Comparison of ENCODE assay signal across 8 cellular contexts in genomic region chr6:11536795-11537194, GRCh38. TPM values are rescaled to one million over a fixed set of nuclear protein-coding genes. Genes with fewer than 3 reads are reported as not detected.
DNase-seq lines count a peak whose midpoint lies in the region; ATAC-seq and TF ChIP-seq lines count a peak whose summit lies in the region.

No MANE protein-coding gene starts in this region.

- H2BK20ac ChIP-seq in IMR-90 (ENCODE audit: low read depth, low read length) = no peak overlapping the region

- no CpG with 5 or more reads among the region's 12 CpGs for WGBS in IMR-90 (ENCODE audit: extremely low coverage in 2 of 2, insufficient read length in 1 of 2), 2 experiments
- 3% methylated on average over 12 of the region's 12 CpGs for WGBS in suprapubic skin

- no peak overlapping the region for H2BK5ac ChIP-seq in IMR-90 (ENCODE audit: low read depth, low read length, poor library complexity, severe bottlenecking)

- no peak overlapping the region for H4K8ac ChIP-seq in IMR-90 (ENCODE audit: low read depth in 2 of 2, low read length in 2 of 2)

- H3K4me1 ChIP-seq in IMR-90 (ENCODE audit: control insufficient read depth, insufficient read depth, low read length) (no peaks in the 10 kb centered on the region), suprapubic skin (peaks cover 23% of the 10 kb centered on the region)

- H3K18ac ChIP-seq in IMR-90 (ENCODE audit: low read depth, low read length) = no peak overlapping the region

- H3K9me3 ChIP-seq in IMR-90 (ENCODE audit: control insufficient read depth, insufficient read depth, low read length) (no peaks in the 10 kb centered on the region), suprapubic skin (no peaks in the 10 kb centered on the region)

- no peak overlapping the region for H2BK120ac ChIP-seq in IMR-90 (ENCODE audit: low read depth, low read length)

- dilution Hi-C loops in IMR-90 (cut with HindIII; ENCODE audit: low sequenced_read_pairs, unreplicated experiment) = no loop called here

- CTCF ChIA-PET in IMR-90 (lab: Yijun Ruan, JAX) = no interaction called here

- H3K56ac ChIP-seq in IMR-90 (ENCODE audit: extremely low read depth, insufficient read depth, low read length) = no peak overlapping the region

- peaks cover 23% of the 10 kb centered on the region for H3K27me3 ChIP-seq in IMR-90 (ENCODE audit: control insufficient read depth, insufficient read depth, low read length)
- H3K27me3 ChIP-seq in suprapubic skin = no peaks in the 10 kb centered on the region

- BruUV-seq in IMR-90 (replicated peaks; lab: Mats Ljungman, UMichigan) = no TSS peak

- no peak overlapping the region for H4K91ac ChIP-seq in IMR-90 (ENCODE audit: insufficient read depth, low read depth, low read length)

- POLR2A ChIA-PET in IMR-90 (lab: Charles Lee; ENCODE audit: unreplicated experiment) = no interaction called here

- no peak overlapping the region for H3K14ac ChIP-seq in IMR-90 (replicated peaks; ENCODE audit: low read depth, low read length)

- peak overlapping the region; percentile 80 for H3K4me2 ChIP-seq in IMR-90 (ENCODE audit: low read depth, low read length)

- no peak overlapping the region for H3K9ac ChIP-seq in IMR-90 (ENCODE audit: low read depth, low read length)

- ATAC-seq in IMR-90 (ENCODE audit: low read depth) (no peak), left lobe of liver (no peak), GM19023 (IDR thresholded peaks at IDR 0.05; ENCODE audit: unreplicated experiment) (no peak)

- H3K79me1 ChIP-seq in IMR-90 (ENCODE audit: low read depth in 1 of 2, low read length in 2 of 2) = no peaks in the 10 kb centered on the region

- no peak overlapping the region for H2AK9ac ChIP-seq in IMR-90 (replicated peaks; ENCODE audit: low read depth, low read length, poor library complexity)

- intact Hi-C loops in IMR-90 (cut with micrococcal nuclease) = no loop called here

- H3K4me3 ChIP-seq in IMR-90 (ENCODE audit: insufficient read depth, low read depth, low read length) (peak overlapping the region; percentile 76), suprapubic skin (peak overlapping the region; percentile 76)

- H2AFZ ChIP-seq in IMR-90 (replicated peaks; ENCODE audit: low read length, poor library complexity) = peak overlapping the region; percentile 95

- H3K23ac ChIP-seq in IMR-90 (ENCODE audit: low read depth, low read length) = 0 out of 2 replicates have a peak overlapping the region, but pooled peaks have one; percentile 2

- TF ChIP-seq RAD21 in IMR-90 (IDR thresholded peaks at IDR 0.05; ENCODE audit: low read length) = no peak

- DNase-seq in Caki2 (ENCODE audit: low read depth) (peak; percentile 6), IMR-90 (no peak), left lobe of liver (ENCODE audit: low spot score) (peak; percentile 54), suprapubic skin (ENCODE audit: low spot score in 2 of 2) (no peak), NCI-H524 treated with DMSO at 0.1 percent for 48 hours (lab: John Stamatoyannopoulos, UW) (no peak)
- DNase-seq in activated effector memory CD4-positive, alpha-beta T cell treated with anti-CD3 and anti-CD28 coated beads, Interleukin-2, amount 50 U/mL, for 16 hours = no peak

- no peak overlapping the region for H2AK5ac ChIP-seq in IMR-90 (ENCODE audit: low read depth, low read length)

- H4K5ac ChIP-seq in IMR-90 (ENCODE audit: low read depth, low read length) = no peak overlapping the region

- no peaks in the 10 kb centered on the region for H4K20me1 ChIP-seq in IMR-90 (ENCODE audit: insufficient read depth, low read length)

- H3K4ac ChIP-seq in IMR-90 (ENCODE audit: low read depth, low read length) = no peak overlapping the region

- H3K36me3 ChIP-seq in IMR-90 (ENCODE audit: control insufficient read depth, insufficient read depth, low read length) (no peaks in the 10 kb centered on the region), suprapubic skin (no peaks in the 10 kb centered on the region)

- H3K27ac ChIP-seq in IMR-90 (ENCODE audit: insufficient read depth, low read length) (no peak overlapping the region), angular gyrus (ENCODE audit: low read depth, low read length) (peak overlapping the region; percentile 17), suprapubic skin (peak overlapping the region; percentile 47)

- no peak for TF ChIP-seq EP300 in suprapubic skin (IDR thresholded peaks at IDR 0.05)

- no peak for TF ChIP-seq POLR2A in IMR-90 (IDR thresholded peaks at IDR 0.05; ENCODE audit: low read depth, low read length)
- TF ChIP-seq POLR2A in suprapubic skin (IDR thresholded peaks at IDR 0.05) = no peak

- H2BK15ac ChIP-seq in IMR-90 (ENCODE audit: low read depth, low read length) = no peak overlapping the region

- no peaks in the 10 kb centered on the region for H3K9me1 ChIP-seq in IMR-90 (ENCODE audit: insufficient read depth, low read length)

- in situ Hi-C loops in Caki2 (cut with HindIII; ENCODE audit: low pct_unique_long_range_greater_than_20kb, low sequenced_read_pairs) = no loop called here
- in situ Hi-C loops in IMR-90 (cut with MboI; ENCODE audit: low sequenced_read_pairs) = no loop called here

- TF ChIP-seq CTCF in IMR-90 (conservative IDR thresholded peaks at IDR 0.05; ENCODE audit: low read depth, low read length) (no peak), suprapubic skin (IDR thresholded peaks at IDR 0.05) (no peak)

TF ChIP-seq in IMR-90, 13 proteins besides CTCF, POLR2A, EP300 and RAD21:
- TF ChIP-seq MAZ (IDR thresholded peaks at IDR 0.05; ENCODE audit: borderline replicate concordance, low read depth, low read length) (no peak), SMC3 (IDR thresholded peaks at IDR 0.05; ENCODE audit: low read depth, low read length) (no peak), NFE2L2 (IDR thresholded peaks at IDR 0.05; ENCODE audit: low read depth, low read length) (no peak), ELK1 (IDR thresholded peaks at IDR 0.05; ENCODE audit: borderline replicate concordance, low read depth, low read length) (no peak), MAFK (IDR thresholded peaks at IDR 0.05; ENCODE audit: low read depth, low read length) (no peak), FOS (IDR thresholded peaks at IDR 0.05; ENCODE audit: low read depth, low read length) (no peak), RFX5 (IDR thresholded peaks at IDR 0.05; ENCODE audit: low read depth, low read length) (no peak), BHLHE40 (IDR thresholded peaks at IDR 0.05; ENCODE audit: low read depth, low read length) (no peak), RCOR1 (IDR thresholded peaks at IDR 0.05; ENCODE audit: insufficient replicate concordance, low read length) (no peak), USF2 (IDR thresholded peaks at IDR 0.05; ENCODE audit: low read depth, low read length) (no peak), CHD1 (IDR thresholded peaks at IDR 0.05; ENCODE audit: low read depth, low read length) (no peak), MXI1 (IDR thresholded peaks at IDR 0.05; ENCODE audit: borderline replicate concordance, low read depth, low read length) (no peak), CEBPB (IDR thresholded peaks at IDR 0.05; ENCODE audit: low read depth, low read length) (no peak)

RNA-seq across cellular contexts. Expression of gene TMEM170B, which starts 0.8 kb away (rescaled TPM):
- total RNA-seq in Caki2 (2014; rRNA removed; shearing (Covaris generic); ENCODE audit: low replicate concordance) = 0.95 and 0.96 TPM in 2 replicates
- total RNA-seq in IMR-90 (2012; rRNA removed) (0.18 and 0.28 TPM in 2 replicates), left lobe of liver (4.3 TPM), suprapubic skin (1 to 10 TPM; 1.1 to 1.7 (median 1.2) TPM)
- 0.07 and 0.10 TPM in 2 replicates for polyA plus RNA-seq in IMR-90 (2012; rRNA removed)
- polyA plus RNA-seq in IMR-90 (2012; cell fraction: cytosol; rRNA removed) = 0.02 TPM in 1 of 2 replicates, not detected in the other
- polyA plus RNA-seq in IMR-90 (2012; cell fraction: nucleus; rRNA removed; ENCODE audit: low replicate concordance) = 0.01 and 0.09 TPM in 2 replicates

Comparison
In these comparisons a context has a peak if more than half of its experiments do, and no peak if none do; other contexts are left out.
1. DNase-seq: peak in Caki2 (single experiment) and left lobe of liver (single experiment); none in IMR-90 (single experiment), suprapubic skin (0 of 2), activated effector memory CD4-positive, alpha-beta T cell treated with anti-CD3 and anti-CD28 coated beads, Interleukin-2, amount 50 U/mL, for 16 hours (single experiment) and NCI-H524 treated with DMSO at 0.1 percent for 48 hours (single experiment).